ENCODE assay signal across 14 cellular contexts in genomic region chr20:19094959-19095541, GRCh38.
DNase-seq lines count a peak whose midpoint lies in the region; ATAC-seq, FAIRE-seq and TF ChIP-seq lines count a peak whose summit lies in the region.
"Had no signal": no experiment of that assay in that cellular context is flagged by ENCODE, and none has a peak within 500 bp of the region (broad histone marks: within the 10 kb centered on the region; RNA-seq: fewer than 3 reads in every experiment).

No MANE protein-coding gene starts in this region.

- WGBS in small intestine, 3 donors, result 45 to 73% (median 50%) methylated on average over 5 of the region's 5 CpGs

- TF ChIP-seq CTCF in colonic mucosa (IDR thresholded peaks at IDR 0.05), result no peak

- no peaks in the 10 kb centered on the region for H3K27me3 ChIP-seq in colonic mucosa
- H3K27me3 ChIP-seq in small intestine (ENCODE audit: control insufficient read depth in 2 of 2, insufficient read depth in 2 of 2, low read length in 2 of 2), result no peaks in the 10 kb centered on the region

- H3K4me3 ChIP-seq in colonic mucosa, result no peak overlapping the region
- H3K4me3 ChIP-seq in small intestine (ENCODE audit: low read depth in 1 of 2, low read length in 2 of 2), result no peak overlapping the region

- no peak for FAIRE-seq in small intestine (lab: Jason Lieb, UNC)
- FAIRE-seq: H54 had no signal

- in situ Hi-C loops in Caki2 (cut with HindIII; ENCODE audit: low pct_unique_long_range_greater_than_20kb, low sequenced_read_pairs), result no loop called here

- DNase-seq in Caki2 (ENCODE audit: low read depth) (peak; percentile 14), M059J (ENCODE audit: low read depth) (peak; percentile 29), colonic mucosa (peak; percentile 38), small intestine (peak; percentile 63), left cardiac atrium (no peak), NCI-H748 treated with DMSO at 0.1 percent for 48 hours (lab: John Stamatoyannopoulos, UW) (no peak), occipital lobe (lab: John Stamatoyannopoulos, UW) (no peak)
- DNase-seq: CD4-positive, alpha-beta T cell; IMR-90; Kasumi-1; NCI-H1436 treated with DMSO at 0.1 percent for 48 hours; NCI-H2081 treated with DMSO at 0.1 percent for 48 hours; NCI-H774 had no signal

- no peak for ATAC-seq in left cardiac atrium

- H3K9me3 ChIP-seq in colonic mucosa, result no peaks in the 10 kb centered on the region
- H3K9me3 ChIP-seq in small intestine (ENCODE audit: control insufficient read depth, low read depth), result no peaks in the 10 kb centered on the region

- no peak overlapping the region for H3K27ac ChIP-seq in colonic mucosa
- H3K27ac ChIP-seq in small intestine (ENCODE audit: low read depth in 1 of 2, low read length in 1 of 2), result no peak overlapping the region

- no peak overlapping the region for H3K9ac ChIP-seq in colonic mucosa (ENCODE audit: low read depth in 2 of 2, low read length in 2 of 2)

- H3K36me3 ChIP-seq in colonic mucosa, result no peaks in the 10 kb centered on the region
- no peaks in the 10 kb centered on the region for H3K36me3 ChIP-seq in small intestine (ENCODE audit: control insufficient read depth in 2 of 2, insufficient read depth in 2 of 2, low read length in 2 of 2)

- intact Hi-C loops in colonic mucosa (cut with DNase I) (loop anchor here (10.0 kb wide), 1 partner anchor 90 kb away; no protein-coding TSS in a partner anchor), left cardiac atrium (cut with DNase I) (no loop called here)

- H3K4me1 ChIP-seq in colonic mucosa (peaks cover 18% of the 10 kb centered on the region), small intestine (ENCODE audit: control insufficient read depth in 2 of 2, insufficient read depth in 1 of 2, low read depth in 1 of 2, low read length in 1 of 2) (peaks cover 0 to 4% of the 10 kb centered on the region in 2 donors)

Comparison
In these comparisons a context has a peak if more than half of its experiments do, and no peak if none do; other contexts are left out.
1. DNase-seq: peak in Caki2 (single experiment), M059J (single experiment), colonic mucosa (single experiment) and small intestine (single experiment); none in left cardiac atrium (single experiment), NCI-H748 treated with DMSO at 0.1 percent for 48 hours (single experiment) and occipital lobe (single experiment).